2 cellular contexts compared by ENCODE assay signal in genomic region chr6:17987576-17988421, GRCh38.
TF ChIP-seq lines count a peak whose summit lies in the region.

TSS of gene KIF13A (minus strand) at chr6:17987635. CDS start at chr6:17987463, 172 bp downstream.

TF ChIP-seq in WTC11, 78 proteins besides CTCF, POLR2A, EP300 and RAD21 (continued from another document):
- no peak for TF ChIP-seq ZNF425 (CRISPR knock-in tag; conservative IDR thresholded peaks at IDR 0.05)

TF ChIP-seq in HepG2, 621 proteins besides CTCF, POLR2A, EP300 and RAD21 (continued from another document and continues in another):
- TF ChIP-seq ARID3A (IDR thresholded peaks at IDR 0.05; ENCODE audit: low read depth, low read length), result peak; percentile 31; the same call in 1 of the 2 replicates
- no peak for TF ChIP-seq RFX5 (IDR thresholded peaks at IDR 0.05; ENCODE audit: low read depth, low read length)
- no peak for TF ChIP-seq HHEX (CRISPR knock-in tag; IDR thresholded peaks at IDR 0.05)
- no peak for TF ChIP-seq BRD4 (CRISPR knock-in tag; IDR thresholded peaks at IDR 0.05)
- TF ChIP-seq ZNF329 (CRISPR knock-in tag; IDR thresholded peaks at IDR 0.05; ENCODE audit: low read depth), result no peak
- TF ChIP-seq ZNF142 (CRISPR knock-in tag; IDR thresholded peaks at IDR 0.05), result no peak
- TF ChIP-seq ZHX2 (IDR thresholded peaks at IDR 0.05; ENCODE audit: low read depth), result no peak
- TF ChIP-seq ZHX2 (CRISPR knock-in tag; IDR thresholded peaks at IDR 0.05; ENCODE audit: borderline replicate concordance), result no peak
- peak; percentile 61; the same call in 1 of the 2 replicates for TF ChIP-seq ARID4A (CRISPR knock-in tag; IDR thresholded peaks at IDR 0.05; ENCODE audit: borderline replicate concordance)
- no peak for TF ChIP-seq AFF4 (CRISPR knock-in tag; IDR thresholded peaks at IDR 0.05)
- no peak for TF ChIP-seq SETDB1 (CRISPR knock-in tag; IDR thresholded peaks at IDR 0.05; ENCODE audit: borderline replicate concordance)
- TF ChIP-seq CERS6 (CRISPR knock-in tag; IDR thresholded peaks at IDR 0.05), result no peak
- peak; percentile 64 for TF ChIP-seq YEATS4 (CRISPR knock-in tag; IDR thresholded peaks at IDR 0.05; ENCODE audit: borderline replicate concordance)
- TF ChIP-seq ARID5B (CRISPR knock-in tag; IDR thresholded peaks at IDR 0.05), result peak; percentile 40; the same call in 1 of the 2 replicates
- no peak; the same call in 1 of the 2 replicates for TF ChIP-seq CBFB (CRISPR knock-in tag; IDR thresholded peaks at IDR 0.05)
- TF ChIP-seq ARHGAP35 (CRISPR knock-in tag; IDR thresholded peaks at IDR 0.05; ENCODE audit: borderline replicate concordance), result no peak; the same call in 1 of the 2 replicates
